ENCODE assay signal across 8 cellular contexts in the genomic region with DNA sequence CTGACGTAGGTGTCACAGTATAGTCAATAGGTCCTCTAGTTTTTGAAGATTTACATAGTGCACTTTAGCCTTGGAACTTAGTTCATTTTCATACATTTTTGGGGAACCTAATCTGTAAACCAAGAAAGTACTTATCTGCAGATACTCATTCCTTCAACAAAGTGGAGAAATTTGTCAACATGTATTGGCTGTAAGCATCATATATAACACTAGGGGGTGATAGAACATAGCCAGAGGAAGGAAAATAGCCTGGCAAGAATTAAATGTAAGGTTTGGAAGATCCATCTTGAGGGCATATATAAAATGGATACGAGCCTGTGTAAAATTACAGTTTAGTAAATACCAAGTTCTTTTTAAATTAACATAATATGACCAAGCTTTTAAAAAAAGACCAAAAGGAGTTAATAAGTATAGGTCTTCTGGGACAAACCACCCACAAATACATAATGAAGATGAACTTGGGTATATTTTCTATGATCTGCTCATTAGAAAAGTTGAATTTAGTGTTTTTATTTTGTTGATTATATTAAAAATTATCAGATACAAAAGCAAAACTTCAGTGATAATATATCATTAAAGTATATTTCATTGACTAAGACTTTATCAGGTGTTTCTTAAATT. TPM values are rescaled to one million over a fixed set of nuclear protein-coding genes. Genes with fewer than 3 reads are reported as not detected.
DNase-seq lines count a peak whose midpoint lies in the region; ATAC-seq, FAIRE-seq and TF ChIP-seq lines count a peak whose summit lies in the region.

No MANE protein-coding gene starts in this region.

- no peaks in the 10 kb centered on the region for H3K79me2 ChIP-seq in astrocyte (ENCODE audit: insufficient read depth, low read length)

- intact Hi-C loops in natural killer cell (cut with micrococcal nuclease) = loop anchor here (5.0 kb wide), 2 partner anchors 995 to 1195 kb away; no protein-coding TSS in a partner anchor

- peaks cover 14% of the 10 kb centered on the region for H3K4me1 ChIP-seq in astrocyte (ENCODE audit: insufficient read depth, low read length)

- H3K4me3 ChIP-seq in astrocyte (ENCODE audit: insufficient read depth, low read depth, low read length) = no peak overlapping the region
- no peak overlapping the region for H3K4me3 ChIP-seq in kidney epithelial cell (ENCODE audit: low read depth, low read length)

- DNase-seq in natural killer cell (no peak), NCI-H2171 treated with DMSO at 0.1 percent for 48 hours (lab: John Stamatoyannopoulos, UW) (peak; percentile 74), astrocyte (ENCODE audit: low read depth) (peak; percentile 25), kidney epithelial cell (ENCODE audit: low read depth) (no peak)
- no peak for DNase-seq in natural killer cell treated with Interleukin-12 subunit alpha and Interleukin-12 subunit beta and Interleukin-15 and Interleukin-18, amount 100 ng/mL, for 72 hours (ENCODE audit: low spot score)
- DNase-seq in stimulated activated CD4-positive, alpha-beta T cell treated with anti-CD3 and anti-CD28 coated beads, Interleukin-15, amount 100 ng/mL, for 24 hours = no peak
- DNase-seq in effector CD4-positive, alpha-beta T cell = no peak

- H3K4me1 Mint-ChIP-seq in natural killer cell (peaks cover 6 to 7% of the 10 kb centered on the region in 2 donors), astrocyte (ENCODE audit: low read depth, unreplicated experiment) (peaks cover 11% of the 10 kb centered on the region)
- H3K4me1 Mint-ChIP-seq in natural killer cell treated with Interleukin-12 subunit alpha and Interleukin-12 subunit beta and Interleukin-15 and Interleukin-18, amount 100 ng/mL, for 72 hours (ENCODE audit: low read depth in 2 of 2) = no peaks in the 10 kb centered on the region

- no peaks in the 10 kb centered on the region for H4K20me1 ChIP-seq in astrocyte (ENCODE audit: insufficient read depth, low read length)

- H3K4me3 Mint-ChIP-seq in natural killer cell (no peak overlapping the region), astrocyte (ENCODE audit: unreplicated experiment) (no peak overlapping the region)
- no peak overlapping the region for H3K4me3 Mint-ChIP-seq in natural killer cell treated with Interleukin-12 subunit alpha and Interleukin-12 subunit beta and Interleukin-15 and Interleukin-18, amount 100 ng/mL, for 72 hours

- ATAC-seq in natural killer cell (peak in 2 of 3 donors; percentile 58), GM21717 (IDR thresholded peaks at IDR 0.05; ENCODE audit: unreplicated experiment) (no peak)
- no peak for ATAC-seq in natural killer cell treated with Interleukin-12 subunit alpha and Interleukin-12 subunit beta and Interleukin-15 and Interleukin-18, amount 100 ng/mL, for 72 hours

- no peaks in the 10 kb centered on the region for H3K9me3 ChIP-seq in astrocyte (ENCODE audit: insufficient read depth, low read depth, low read length)

- H2AFZ ChIP-seq in astrocyte (ENCODE audit: low read depth, low read length) = no peak overlapping the region

- H3K27me3 ChIP-seq in astrocyte (ENCODE audit: insufficient read depth, low read length) (no peaks in the 10 kb centered on the region), kidney epithelial cell (ENCODE audit: control insufficient read depth, insufficient read depth, low read length) (no peaks in the 10 kb centered on the region)

- no peak overlapping the region for H3K27ac ChIP-seq in astrocyte (ENCODE audit: low read depth, low read length)

- peak; percentile 69 for FAIRE-seq in astrocyte (lab: Jason Lieb, UNC)

- no peaks in the 10 kb centered on the region for H3K36me3 Mint-ChIP-seq in natural killer cell
- no peaks in the 10 kb centered on the region for H3K36me3 Mint-ChIP-seq in natural killer cell treated with Interleukin-12 subunit alpha and Interleukin-12 subunit beta and Interleukin-15 and Interleukin-18, amount 100 ng/mL, for 72 hours
- peaks cover 4% of the 10 kb centered on the region for H3K36me3 Mint-ChIP-seq in astrocyte (ENCODE audit: low read depth, unreplicated experiment)

- no peak overlapping the region for H3K27ac Mint-ChIP-seq in natural killer cell
- no peak overlapping the region for H3K27ac Mint-ChIP-seq in natural killer cell treated with Interleukin-12 subunit alpha and Interleukin-12 subunit beta and Interleukin-15 and Interleukin-18, amount 100 ng/mL, for 72 hours
- no peak overlapping the region for H3K27ac Mint-ChIP-seq in astrocyte (ENCODE audit: unreplicated experiment)

- H3K27me3 Mint-ChIP-seq in natural killer cell (ENCODE audit: low read depth in 2 of 2) = no peaks in the 10 kb centered on the region
- H3K27me3 Mint-ChIP-seq in natural killer cell treated with Interleukin-12 subunit alpha and Interleukin-12 subunit beta and Interleukin-15 and Interleukin-18, amount 100 ng/mL, for 72 hours = no peaks in the 10 kb centered on the region
- H3K27me3 Mint-ChIP-seq in astrocyte (ENCODE audit: low read depth, unreplicated experiment) = no peaks in the 10 kb centered on the region

- TF ChIP-seq CTCF in natural killer cell (IDR thresholded peaks at IDR 0.05) (peak; percentile 68), astrocyte (IDR thresholded peaks at IDR 0.05; ENCODE audit: insufficient read depth, low read depth, low read length) (peak; percentile 87), kidney epithelial cell (IDR thresholded peaks at IDR 0.05; ENCODE audit: insufficient read depth, low read length, poor library complexity, severe bottlenecking) (peak; percentile 69)

- H3K36me3 ChIP-seq in astrocyte (ENCODE audit: insufficient read depth, low read length) (no peaks in the 10 kb centered on the region), kidney epithelial cell (ENCODE audit: control insufficient read depth, insufficient read depth, low read length) (no peaks in the 10 kb centered on the region)

- no peak overlapping the region for H3K4me2 ChIP-seq in astrocyte (ENCODE audit: low read length)

- H3K9ac ChIP-seq in astrocyte (ENCODE audit: low read length) = no peak overlapping the region

- H3K9me3 Mint-ChIP-seq in natural killer cell (no peaks in the 10 kb centered on the region), astrocyte (ENCODE audit: unreplicated experiment) (no peaks in the 10 kb centered on the region)
- no peaks in the 10 kb centered on the region for H3K9me3 Mint-ChIP-seq in natural killer cell treated with Interleukin-12 subunit alpha and Interleukin-12 subunit beta and Interleukin-15 and Interleukin-18, amount 100 ng/mL, for 72 hours

RNA-seq across cellular contexts. Expression of a gene that starts 18.2 kb away (rescaled TPM):
- 1,000 to 10,000 TPM; 1,429 to 1,793 (median 1,744) TPM for total RNA-seq in natural killer cell
- 1,000 to 10,000 TPM; 1,675 to 1,724 TPM for total RNA-seq in natural killer cell treated with Interleukin-12 subunit alpha and Interleukin-12 subunit beta and Interleukin-15 and Interleukin-18, amount 100 ng/mL, for 72 hours
- total RNA-seq in astrocyte = 2,566 and 2,632 TPM in 2 replicates
- total RNA-seq in kidney epithelial cell = 2,564 and 2,634 TPM in 2 replicates

Comparison
In these comparisons a context has a peak if more than half of its experiments do, and no peak if none do; other contexts are left out.
1. ATAC-seq: peak in natural killer cell (2 of 3); none in natural killer cell treated with Interleukin-12 subunit alpha and Interleukin-12 subunit beta and Interleukin-15 and Interleukin-18, amount 100 ng/mL, for 72 hours (0 of 2) and GM21717 (single experiment).
2. DNase-seq: peak in NCI-H2171 treated with DMSO at 0.1 percent for 48 hours (single experiment) and astrocyte (single experiment); none in natural killer cell (single experiment), natural killer cell treated with Interleukin-12 subunit alpha and Interleukin-12 subunit beta and Interleukin-15 and Interleukin-18, amount 100 ng/mL, for 72 hours (single experiment), kidney epithelial cell (single experiment), stimulated activated CD4-positive, alpha-beta T cell treated with anti-CD3 and anti-CD28 coated beads, Interleukin-15, amount 100 ng/mL, for 24 hours (single experiment) and effector CD4-positive, alpha-beta T cell (single experiment).
3. Peak in every context shown above with its lines, with median percentiles within 50 percentile points of each other: CTCF ChIP-seq.